1 cellular context compared by ENCODE assay signal in the genomic region with DNA sequence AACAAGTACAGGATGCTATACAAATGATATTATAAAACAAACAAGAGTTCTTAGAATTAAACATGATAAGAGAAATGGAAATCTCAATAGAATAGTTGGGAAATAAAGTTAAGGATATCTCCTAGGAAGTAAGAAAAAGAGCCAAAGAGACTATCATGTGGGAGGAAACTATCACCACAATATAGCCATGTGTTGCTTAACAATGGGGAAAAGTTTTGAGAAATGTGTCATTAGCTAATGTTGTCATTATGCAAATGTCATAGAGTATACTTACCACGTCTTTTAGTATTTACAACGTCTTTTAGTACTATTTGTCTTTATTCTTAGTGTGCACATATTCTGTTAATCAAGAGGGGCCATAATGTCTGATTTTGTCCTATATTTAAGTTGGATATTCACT.
A peak's percentile ranks its signal among the peaks of the same experiment; 100 is the strongest.
TF ChIP-seq lines count a peak whose summit lies in the region.

No MANE protein-coding gene starts in this region.

TF ChIP-seq in K562, 482 proteins besides CTCF, POLR2A, EP300 and RAD21 (continued from another document):
- TF ChIP-seq CBX3 (IDR thresholded peaks at IDR 0.05; ENCODE audit: borderline replicate concordance in 1 of 2, low read length in 2 of 2): no peak
- TF ChIP-seq CEBPB (tag; IDR thresholded peaks at IDR 0.05): peak; percentile 19; the same call in 1 of the 2 replicates
- no peak for TF ChIP-seq POLR3A (IDR thresholded peaks at IDR 0.05; ENCODE audit: borderline replicate concordance, extremely low read depth, insufficient read depth, insufficient read length)
